Comparison of ENCODE assay signal across 12 cellular contexts in genomic region chr10:68543004-68543918, GRCh38. TPM values are rescaled to one million over a fixed set of nuclear protein-coding genes. Genes with fewer than 3 reads are reported as not detected.
DNase-seq lines count a peak whose midpoint lies in the region; ATAC-seq and TF ChIP-seq lines count a peak whose summit lies in the region.
"Had no signal": no experiment of that assay in that cellular context is flagged by ENCODE, and none has a peak within 500 bp of the region (broad histone marks: within the 10 kb centered on the region; RNA-seq: fewer than 3 reads in every experiment).

No MANE protein-coding gene starts in this region.

- no peaks in the 10 kb centered on the region; the same call in 1 of the 2 replicates for H3K9me1 ChIP-seq in IMR-90 (ENCODE audit: insufficient read depth, low read length)

- no peak overlapping the region for H2AK9ac ChIP-seq in IMR-90 (replicated peaks; ENCODE audit: low read depth, low read length, poor library complexity)

- peaks cover 5% of the 10 kb centered on the region; the same call in 1 of the 2 replicates for H4K20me1 ChIP-seq in IMR-90 (ENCODE audit: insufficient read depth, low read length)

- TF ChIP-seq RAD21 in IMR-90 (IDR thresholded peaks at IDR 0.05; ENCODE audit: low read length): no peak

- H4K8ac ChIP-seq in IMR-90 (ENCODE audit: low read depth in 2 of 2, low read length in 2 of 2): no peak overlapping the region

- no peak overlapping the region for H3K23ac ChIP-seq in IMR-90 (ENCODE audit: low read depth, low read length)

- peaks cover 14% of the 10 kb centered on the region for H3K4me1 ChIP-seq in IMR-90 (ENCODE audit: control insufficient read depth, insufficient read depth, low read length)
- peaks cover 20% of the 10 kb centered on the region for H3K4me1 ChIP-seq in skeletal muscle satellite cell (ENCODE audit: control insufficient read depth, insufficient read depth, low read length)
- H3K4me1 ChIP-seq: prostate gland had no signal

- TF ChIP-seq CTCF in IMR-90 (conservative IDR thresholded peaks at IDR 0.05; ENCODE audit: low read depth, low read length) (no peak), brain microvascular endothelial cell (IDR thresholded peaks at IDR 0.05; ENCODE audit: low read depth, low read length, missing control alignments) (no peak), glutamatergic neuron (IDR thresholded peaks at IDR 0.05; ENCODE audit: partially characterized antibody, unreplicated experiment) (no peak)

- CTCF ChIA-PET in IMR-90 (lab: Yijun Ruan, JAX): interaction anchor here (0.6 to 1.0 kb wide), 2 partner anchors 8 to 47 kb away, joined by 3 to 4 read pairs; no protein-coding TSS in a partner anchor

- H3K27me3 ChIP-seq in IMR-90 (ENCODE audit: control insufficient read depth, insufficient read depth, low read length) (no peaks in the 10 kb centered on the region), brain microvascular endothelial cell (replicated peaks) (no peaks in the 10 kb centered on the region), skeletal muscle satellite cell (ENCODE audit: control insufficient read depth, insufficient read depth, low read length) (no peaks in the 10 kb centered on the region)

- no peak overlapping the region for H3K27ac ChIP-seq in IMR-90 (ENCODE audit: insufficient read depth, low read length)
- no peak overlapping the region for H3K27ac ChIP-seq in brain microvascular endothelial cell
- H3K27ac ChIP-seq: prostate gland had no signal

- H2AFZ ChIP-seq in IMR-90 (replicated peaks; ENCODE audit: low read length, poor library complexity): no peak overlapping the region

- H4K5ac ChIP-seq in IMR-90 (ENCODE audit: low read depth, low read length): no peak overlapping the region

- in situ Hi-C loops in IMR-90 (cut with MboI; ENCODE audit: low sequenced_read_pairs): no loop called here
- in situ Hi-C loops in brain microvascular endothelial cell (cut with HindIII; ENCODE audit: low pct_ligation_motif_present, low sequenced_read_pairs): no loop called here

- H3K56ac ChIP-seq in IMR-90 (ENCODE audit: extremely low read depth, insufficient read depth, low read length): no peak overlapping the region

- no peak for TF ChIP-seq POLR2A in IMR-90 (IDR thresholded peaks at IDR 0.05; ENCODE audit: low read depth, low read length)

- BruUV-seq in IMR-90 (replicated peaks; lab: Mats Ljungman, UMichigan): no TSS peak

- no peak overlapping the region for H2BK5ac ChIP-seq in IMR-90 (ENCODE audit: low read depth, low read length, poor library complexity, severe bottlenecking)

- peak; percentile 57 for ATAC-seq in GM19023 (IDR thresholded peaks at IDR 0.05; ENCODE audit: unreplicated experiment)
- peak; percentile 70 for ATAC-seq in IMR-90 (ENCODE audit: low read depth)
- ATAC-seq: left colon had no signal

- no peak overlapping the region for H3K4ac ChIP-seq in IMR-90 (ENCODE audit: low read depth, low read length)

- POLR2A ChIA-PET in IMR-90 (lab: Charles Lee; ENCODE audit: unreplicated experiment): interaction anchor here (0.5 kb wide), 1 partner anchor 52 kb away, joined by 4 read pairs; no protein-coding TSS in a partner anchor

- dilution Hi-C loops in IMR-90 (cut with HindIII; ENCODE audit: low sequenced_read_pairs, unreplicated experiment): no loop called here

- peak overlapping the region; percentile 55 for H2AK5ac ChIP-seq in IMR-90 (ENCODE audit: low read depth, low read length)

- H3K4me3 Mint-ChIP-seq in glutamatergic neuron (ENCODE audit: unreplicated experiment): no peak overlapping the region

- no peak overlapping the region for H3K14ac ChIP-seq in IMR-90 (replicated peaks; ENCODE audit: low read depth, low read length)

- no peak overlapping the region for H2BK15ac ChIP-seq in IMR-90 (ENCODE audit: low read depth, low read length)

- H3K4me1 Mint-ChIP-seq in glutamatergic neuron (ENCODE audit: low read depth, unreplicated experiment): no peaks in the 10 kb centered on the region

- H3K36me3 ChIP-seq in IMR-90 (ENCODE audit: control insufficient read depth, insufficient read depth, low read length) (no peaks in the 10 kb centered on the region), brain microvascular endothelial cell (replicated peaks) (no peaks in the 10 kb centered on the region), skeletal muscle satellite cell (ENCODE audit: insufficient read depth, low read length) (no peaks in the 10 kb centered on the region)
- H3K36me3 ChIP-seq: prostate gland had no signal

- no peak overlapping the region for H4K91ac ChIP-seq in IMR-90 (ENCODE audit: insufficient read depth, low read depth, low read length)

- H2BK20ac ChIP-seq in IMR-90 (ENCODE audit: low read depth, low read length): no peak overlapping the region

- H3K9me3 ChIP-seq in IMR-90 (ENCODE audit: control insufficient read depth, insufficient read depth, low read length) (no peaks in the 10 kb centered on the region), skeletal muscle satellite cell (replicated peaks; ENCODE audit: low read length) (no peaks in the 10 kb centered on the region)
- H3K9me3 ChIP-seq: prostate gland had no signal

- intact Hi-C loops in IMR-90 (cut with micrococcal nuclease): loop anchor here (2.0 kb wide), 1 partner anchor 16 kb away; the partner anchor contains the start of gene SLC25A16

- H3K27me3 Mint-ChIP-seq in glutamatergic neuron (ENCODE audit: unreplicated experiment): no peaks in the 10 kb centered on the region

- 83% methylated on average over 1 of the region's 5 CpGs; no CpG with 5 or more reads in 1 of the 2 experiments for WGBS in IMR-90 (ENCODE audit: extremely low coverage in 2 of 2, insufficient read length in 1 of 2), 2 experiments

- no peak overlapping the region for H3K9ac ChIP-seq in IMR-90 (ENCODE audit: low read depth, low read length)
- H3K9ac ChIP-seq in skeletal muscle satellite cell (ENCODE audit: low read depth, low read length): no peak overlapping the region

- peaks cover 1% of the 10 kb centered on the region for H3K9me3 Mint-ChIP-seq in glutamatergic neuron (ENCODE audit: unreplicated experiment)

- no peak overlapping the region for H3K27ac Mint-ChIP-seq in glutamatergic neuron (ENCODE audit: unreplicated experiment)

- H3K79me1 ChIP-seq in IMR-90 (ENCODE audit: low read depth in 1 of 2, low read length in 2 of 2): no peaks in the 10 kb centered on the region

- peak; percentile 84 for DNase-seq in IMR-90
- peak; percentile 49 for DNase-seq in brain microvascular endothelial cell
- DNase-seq in midbrain (lab: John Stamatoyannopoulos, UW): no peak
- no peak for DNase-seq in NCI-H82 (lab: John Stamatoyannopoulos, UW)
- DNase-seq in glutamatergic neuron: no peak
- DNase-seq: activated CD4-positive, CD25-positive, alpha-beta regulatory T cell; activated naive CD4-positive, alpha-beta T cell treated with anti-CD3 and anti-CD28 coated beads, Interleukin-2, amount 50 U/mL, for 16 hours; left colon; NCI-H1048 had no signal

- peak overlapping the region; percentile 57 for H3K4me2 ChIP-seq in IMR-90 (ENCODE audit: low read depth, low read length)
- peak overlapping the region; percentile 52 for H3K4me2 ChIP-seq in skeletal muscle satellite cell (ENCODE audit: low read length)

- no peak overlapping the region for H2BK120ac ChIP-seq in IMR-90 (ENCODE audit: low read depth, low read length)

- H3K4me3 ChIP-seq in IMR-90 (ENCODE audit: insufficient read depth, low read depth, low read length) (no peak overlapping the region), brain microvascular endothelial cell (ENCODE audit: low read depth, low read length) (no peak overlapping the region), skeletal muscle satellite cell (ENCODE audit: low read length) (no peak overlapping the region)
- H3K4me3 ChIP-seq: prostate gland had no signal

- no peaks in the 10 kb centered on the region for H3K36me3 Mint-ChIP-seq in glutamatergic neuron (ENCODE audit: unreplicated experiment)

- H3K18ac ChIP-seq in IMR-90 (ENCODE audit: low read depth, low read length): no peak overlapping the region

TF ChIP-seq in IMR-90, 13 proteins besides CTCF, POLR2A, EP300 and RAD21 (continues in another document):
- TF ChIP-seq CEBPB (IDR thresholded peaks at IDR 0.05; ENCODE audit: low read depth, low read length): no peak
- no peak for TF ChIP-seq ELK1 (IDR thresholded peaks at IDR 0.05; ENCODE audit: borderline replicate concordance, low read depth, low read length)
- TF ChIP-seq RFX5 (IDR thresholded peaks at IDR 0.05; ENCODE audit: low read depth, low read length): no peak
- no peak for TF ChIP-seq MAZ (IDR thresholded peaks at IDR 0.05; ENCODE audit: borderline replicate concordance, low read depth, low read length)
- TF ChIP-seq MAFK (IDR thresholded peaks at IDR 0.05; ENCODE audit: low read depth, low read length): no peak
- TF ChIP-seq MXI1 (IDR thresholded peaks at IDR 0.05; ENCODE audit: borderline replicate concordance, low read depth, low read length): no peak
- TF ChIP-seq, protein P1, sequence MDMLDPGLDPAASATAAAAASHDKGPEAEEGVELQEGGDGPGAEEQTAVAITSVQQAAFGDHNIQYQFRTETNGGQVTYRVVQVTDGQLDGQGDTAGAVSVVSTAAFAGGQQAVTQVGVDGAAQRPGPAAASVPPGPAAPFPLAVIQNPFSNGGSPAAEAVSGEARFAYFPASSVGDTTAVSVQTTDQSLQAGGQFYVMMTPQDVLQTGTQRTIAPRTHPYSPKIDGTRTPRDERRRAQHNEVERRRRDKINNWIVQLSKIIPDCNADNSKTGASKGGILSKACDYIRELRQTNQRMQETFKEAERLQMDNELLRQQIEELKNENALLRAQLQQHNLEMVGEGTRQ (IDR thresholded peaks at IDR 0.05; ENCODE audit: low read depth, low read length): peak; percentile 67

RNA-seq across cellular contexts. Expression of gene SLC25A16, which starts 15.9 kb away (rescaled TPM):
- total RNA-seq in IMR-90 (2012; rRNA removed) (20.6 and 26.7 TPM in 2 replicates), glutamatergic neuron (ENCODE audit: unreplicated experiment) (30.7 TPM)
- polyA plus RNA-seq in IMR-90 (2012; rRNA removed): 6.1 and 9.9 TPM in 2 replicates
- polyA plus RNA-seq in IMR-90 (2012; cell fraction: cytosol; rRNA removed): 0.96 and 1.0 TPM in 2 replicates
- 7.9 and 23.4 TPM in 2 replicates for polyA plus RNA-seq in IMR-90 (2012; cell fraction: nucleus; rRNA removed; ENCODE audit: low replicate concordance)
- total RNA-seq in skeletal muscle satellite cell (2012; rRNA removed): 9.6 and 14.2 TPM in 2 replicates

RNA-seq across cellular contexts. Expression of gene TET1, which starts 16.9 kb away (rescaled TPM):
- total RNA-seq in IMR-90 (2012; rRNA removed): 4.3 and 5.6 TPM in 2 replicates
- polyA plus RNA-seq in IMR-90 (2012; rRNA removed): 0.76 and 1.0 TPM in 2 replicates
- polyA plus RNA-seq in IMR-90 (2012; cell fraction: cytosol; rRNA removed): 0.21 and 0.35 TPM in 2 replicates
- polyA plus RNA-seq in IMR-90 (2012; cell fraction: nucleus; rRNA removed; ENCODE audit: low replicate concordance): 0.59 and 1.8 TPM in 2 replicates
- total RNA-seq in skeletal muscle satellite cell (2012; rRNA removed): 2.0 and 3.7 TPM in 2 replicates
- 31.6 TPM for total RNA-seq in glutamatergic neuron (ENCODE audit: unreplicated experiment)

Comparison
In these comparisons a context has a peak if more than half of its experiments do, and no peak if none do; other contexts are left out.
1. DNase-seq: peak in IMR-90 (single experiment) and brain microvascular endothelial cell (single experiment); none in midbrain (single experiment), NCI-H82 (single experiment) and glutamatergic neuron (single experiment).